12 cellular contexts compared by ENCODE assay signal in genomic region chr20:1335961-1336698, GRCh38. TPM values are rescaled to one million over a fixed set of nuclear protein-coding genes. Genes with fewer than 3 reads are reported as not detected.
A peak's percentile ranks its signal among the peaks of the same experiment; 100 is the strongest.
DNase-seq lines count a peak whose midpoint lies in the region; ATAC-seq and TF ChIP-seq lines count a peak whose summit lies in the region.
"Had no signal": no experiment of that assay in that cellular context is flagged by ENCODE, and none has a peak within 500 bp of the region (broad histone marks: within the 10 kb centered on the region; RNA-seq: fewer than 3 reads in every experiment).

No MANE protein-coding gene starts in this region.

- no peaks in the 10 kb centered on the region for H3K36me3 ChIP-seq in transverse colon

- in situ Hi-C loops in transverse colon (cut with MboI; ENCODE audit: low pct_ligation_motif_present in 1 of 4, low pct_unique_long_range_greater_than_20kb in 1 of 4, low sequenced_read_pairs in 3 of 4): loop anchor here in 1 of 4 donors (10.0 kb wide), 1 partner anchor 49 kb away; no protein-coding TSS in a partner anchor

- H3K27me3 Mint-ChIP-seq in activated naive CD4-positive, alpha-beta T cell treated with anti-CD3 and anti-CD28 coated beads, Interleukin-2, amount 50 U/mL, for 24 hours: no peaks in the 10 kb centered on the region
- no peaks in the 10 kb centered on the region for H3K27me3 Mint-ChIP-seq in memory B cell
- H3K27me3 Mint-ChIP-seq: B cell had no signal

- TF ChIP-seq POLR2A in transverse colon (IDR thresholded peaks at IDR 0.05): no peak

- ATAC-seq in memory B cell (ENCODE audit: low read depth) (no peak), HG03571 (IDR thresholded peaks at IDR 0.05; ENCODE audit: unreplicated experiment) (no peak), GM21390 (IDR thresholded peaks at IDR 0.05; ENCODE audit: unreplicated experiment) (no peak)

- no peak overlapping the region for H3K4me3 Mint-ChIP-seq in activated naive CD4-positive, alpha-beta T cell treated with anti-CD3 and anti-CD28 coated beads, Interleukin-2, amount 50 U/mL, for 24 hours
- no peak overlapping the region for H3K4me3 Mint-ChIP-seq in memory B cell

- peak overlapping the region; percentile 82 for H3K27ac Mint-ChIP-seq in activated naive CD4-positive, alpha-beta T cell treated with anti-CD3 and anti-CD28 coated beads, Interleukin-2, amount 50 U/mL, for 24 hours
- peak overlapping the region; percentile 78 for H3K27ac Mint-ChIP-seq in memory B cell
- H3K27ac Mint-ChIP-seq: B cell had no signal

- no peak for TF ChIP-seq EP300 in transverse colon (IDR thresholded peaks at IDR 0.05; ENCODE audit: low read depth)

- peaks cover 2% of the 10 kb centered on the region for H3K36me3 Mint-ChIP-seq in activated naive CD4-positive, alpha-beta T cell treated with anti-CD3 and anti-CD28 coated beads, Interleukin-2, amount 50 U/mL, for 24 hours
- H3K36me3 Mint-ChIP-seq in memory B cell: peaks cover 12% of the 10 kb centered on the region

- intact Hi-C loops in transverse colon (cut with DNase I; ENCODE audit: low total_unique reads): no loop called here

- H3K27me3 ChIP-seq in transverse colon: no peaks in the 10 kb centered on the region
- H3K27me3 ChIP-seq: body of pancreas had no signal

- no peak overlapping the region for H3K4me3 ChIP-seq in transverse colon
- H3K4me3 ChIP-seq: body of pancreas, PC-9 had no signal

- DNase-seq in activated naive CD4-positive, alpha-beta T cell treated with Interleukin-2 at 50 U/mL for 16 hours: no peak
- DNase-seq in memory B cell (ENCODE audit: low spot score in 2 of 2) (no peak), transverse colon (no peak), DMS53 (lab: John Stamatoyannopoulos, UW) (no peak)
- DNase-seq: PC-9 had no signal

- H3K4me1 ChIP-seq in transverse colon: peaks cover 6 to 14% (median 10%) of the 10 kb centered on the region in 4 donors

- peaks cover 34% of the 10 kb centered on the region for H3K4me1 Mint-ChIP-seq in activated naive CD4-positive, alpha-beta T cell treated with anti-CD3 and anti-CD28 coated beads, Interleukin-2, amount 50 U/mL, for 24 hours
- peaks cover 12% of the 10 kb centered on the region for H3K4me1 Mint-ChIP-seq in memory B cell

- no peaks in the 10 kb centered on the region for H3K9me3 ChIP-seq in transverse colon
- H3K9me3 ChIP-seq: body of pancreas had no signal

- 72 to 89% methylated on average over 2 to 6 of the region's 6 CpGs for WGBS in transverse colon (ENCODE audit: low coverage in 1 of 2), 2 donors

- H3K9me3 Mint-ChIP-seq in activated naive CD4-positive, alpha-beta T cell treated with anti-CD3 and anti-CD28 coated beads, Interleukin-2, amount 50 U/mL, for 24 hours: no peaks in the 10 kb centered on the region
- H3K9me3 Mint-ChIP-seq in memory B cell: no peaks in the 10 kb centered on the region

- TF ChIP-seq CTCF in transverse colon (IDR thresholded peaks at IDR 0.05): no peak

- peak overlapping the region; percentile 74 for H3K27ac ChIP-seq in angular gyrus (ENCODE audit: low read depth, low read length)
- peak overlapping the region; percentile 23 to 33 (median 26) for H3K27ac ChIP-seq in transverse colon
- H3K27ac ChIP-seq: PC-9, VCaP had no signal

RNA-seq across cellular contexts. Expression of gene SDCBP2, which starts 7.2 kb away (rescaled TPM):
- total RNA-seq in transverse colon: 100 to 1,000 TPM; 132 to 427 (median 300) TPM

RNA-seq across cellular contexts. Expression of gene FKBP1A, which starts 56.7 kb away (rescaled TPM):
- total RNA-seq in transverse colon: 100 to 1,000 TPM; 120 to 202 (median 144) TPM
